In the genomic region with DNA sequence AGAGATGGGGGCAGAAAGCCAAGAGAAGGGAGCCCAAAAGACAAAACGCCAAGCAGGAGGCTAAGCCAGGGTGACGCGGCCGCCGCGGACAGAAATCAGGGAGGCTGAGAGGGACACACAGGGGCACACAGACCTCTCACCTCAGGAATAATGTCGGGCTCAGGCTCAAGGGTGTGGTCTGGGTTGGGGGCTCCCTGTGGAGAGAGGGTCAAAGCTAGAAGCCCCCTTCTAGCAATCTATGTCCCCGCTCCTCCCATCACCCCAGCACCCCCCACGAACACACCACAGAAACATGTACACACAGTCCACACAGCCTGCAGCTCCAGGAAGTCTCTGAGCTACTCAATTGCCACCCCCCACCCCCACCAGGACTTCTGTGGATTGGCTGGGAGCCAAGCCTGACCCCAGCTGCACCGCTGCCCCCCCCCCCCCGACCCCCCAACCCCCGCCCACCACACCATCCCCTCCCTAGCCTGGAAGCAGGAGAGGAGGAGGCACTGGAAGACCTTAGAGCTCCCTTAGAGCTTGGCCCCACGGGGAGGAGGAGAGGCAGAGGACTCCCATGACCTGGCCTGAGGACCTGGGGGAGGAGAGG, we compare ENCODE assay signal across 8 cellular contexts. TPM values are rescaled to one million over a fixed set of nuclear protein-coding genes. Genes with fewer than 3 reads are reported as not detected.
A peak's percentile ranks its signal among the peaks of the same experiment; 100 is the strongest.
DNase-seq lines count a peak whose midpoint lies in the region; ATAC-seq, FAIRE-seq and TF ChIP-seq lines count a peak whose summit lies in the region.

No MANE protein-coding gene starts in this region.

- no peaks in the 10 kb centered on the region for H3K9me3 Mint-ChIP-seq in osteocyte (ENCODE audit: unreplicated experiment)

- ATAC-seq in HG03457 (IDR thresholded peaks at IDR 0.05; ENCODE audit: unreplicated experiment), result no peak
- ATAC-seq in activated CD4-positive, CD25-positive, alpha-beta regulatory T cell treated with anti-CD3 and anti-CD28 coated beads, Interleukin-2, amount 50 U/mL, for 24 hours, result no peak
- ATAC-seq in GM18858 (IDR thresholded peaks at IDR 0.05; ENCODE audit: unreplicated experiment), result no peak

- dilution Hi-C loops in endothelial cell of umbilical vein (cut with MboI; ENCODE audit: extremely low pct_ligation_motif_present, low sequenced_read_pairs), result no loop called here

- H3K9me2 ChIP-seq in DOHH2 (replicated peaks; ENCODE audit: control insufficient read depth, low read length), result no peaks in the 10 kb centered on the region

- no peak overlapping the region for H3K27ac ChIP-seq in DOHH2 (ENCODE audit: low read depth, low read length)
- H3K27ac ChIP-seq in endothelial cell of umbilical vein (ENCODE audit: insufficient read depth, low read depth, low read length), result peak overlapping the region; percentile 80

- H3K4me3 ChIP-seq in DOHH2 (ENCODE audit: low read length), result no peak overlapping the region
- H3K4me3 ChIP-seq in endothelial cell of umbilical vein (replicated peaks in 1 of 3; ENCODE audit: insufficient read depth in 1 of 3, low read depth in 1 of 3, low read length in 3 of 3), result no peak overlapping the region

- peaks cover 80% of the 10 kb centered on the region for H3K79me2 ChIP-seq in DOHH2 (ENCODE audit: control insufficient read depth, low read length)
- peaks cover 80% of the 10 kb centered on the region for H3K79me2 ChIP-seq in endothelial cell of umbilical vein (ENCODE audit: control insufficient read depth, insufficient read depth, low read length)

- POLR2A ChIA-PET in endothelial cell of umbilical vein (lab: Charles Lee), result no interaction called here

- peaks cover 2% of the 10 kb centered on the region for H3K36me3 Mint-ChIP-seq in osteocyte (ENCODE audit: unreplicated experiment)

- H3K4me2 ChIP-seq in DOHH2 (ENCODE audit: low read length) (peak overlapping the region; percentile 48), endothelial cell of umbilical vein (ENCODE audit: insufficient read depth, low read length) (peak overlapping the region; percentile 31)

- intact Hi-C loops in endothelial cell of umbilical vein (cut with micrococcal nuclease), result no loop called here

- H3K27me3 Mint-ChIP-seq in osteocyte (ENCODE audit: unreplicated experiment), result no peaks in the 10 kb centered on the region

- H4K20me1 ChIP-seq in DOHH2 (ENCODE audit: control insufficient read depth, insufficient read depth, low read depth, low read length) (no peaks in the 10 kb centered on the region), endothelial cell of umbilical vein (replicated peaks; ENCODE audit: control insufficient read depth, extremely low read depth, insufficient read depth, low read length) (no peaks in the 10 kb centered on the region)

- H3K4me1 ChIP-seq in DOHH2 (ENCODE audit: control insufficient read depth, low read length) (peaks cover 72% of the 10 kb centered on the region), endothelial cell of umbilical vein (ENCODE audit: control insufficient read depth, extremely low read depth, insufficient read depth, low read length) (peaks cover 78% of the 10 kb centered on the region)

- H2AFZ ChIP-seq in endothelial cell of umbilical vein (ENCODE audit: low read depth, low read length), result no peak overlapping the region

- H3K36me3 ChIP-seq in DOHH2 (ENCODE audit: control insufficient read depth, low read length), result no peaks in the 10 kb centered on the region
- no peaks in the 10 kb centered on the region for H3K36me3 ChIP-seq in endothelial cell of umbilical vein (ENCODE audit: control insufficient read depth in 2 of 2, extremely low read depth in 1 of 2, insufficient read depth in 2 of 2, low read length in 2 of 2)

- H3K27me3 ChIP-seq in DOHH2 (ENCODE audit: control insufficient read depth, low read length), result no peaks in the 10 kb centered on the region
- H3K27me3 ChIP-seq in endothelial cell of umbilical vein (ENCODE audit: control insufficient read depth in 2 of 2, insufficient read depth in 2 of 2, low read length in 2 of 2), result no peaks in the 10 kb centered on the region

- DNase-seq in RPMI7951 (ENCODE audit: low read depth) (peak; percentile 48), endothelial cell of umbilical vein (ENCODE audit: low read depth, low spot score) (no peak), osteocyte (ENCODE audit: extremely low spot score, unreplicated experiment) (no peak), NCI-H1436 (lab: John Stamatoyannopoulos, UW) (no peak)

- H3K9me1 ChIP-seq in endothelial cell of umbilical vein (replicated peaks; ENCODE audit: control insufficient read depth, extremely low read depth, insufficient read depth, low read length), result no peaks in the 10 kb centered on the region

- no peaks in the 10 kb centered on the region for H3K9me3 ChIP-seq in DOHH2 (ENCODE audit: control insufficient read depth, insufficient read depth, low read length)
- no peaks in the 10 kb centered on the region for H3K9me3 ChIP-seq in endothelial cell of umbilical vein (replicated peaks; ENCODE audit: control insufficient read depth, insufficient read depth, low read length)

- no peak for TF ChIP-seq CTCF in DOHH2 (IDR thresholded peaks at IDR 0.05; ENCODE audit: low read depth, low read length, poor library complexity, severe bottlenecking)
- no peak for TF ChIP-seq CTCF in endothelial cell of umbilical vein (IDR thresholded peaks at IDR 0.05; ENCODE audit: extremely low read depth in 1 of 2, insufficient read depth in 1 of 2, low read depth in 1 of 2, low read length in 2 of 2)
- TF ChIP-seq CTCF in osteocyte (IDR thresholded peaks at IDR 0.05), result no peak

- H3K4me3 Mint-ChIP-seq in osteocyte (ENCODE audit: unreplicated experiment), result peak overlapping the region; percentile 97

- H3F3A ChIP-seq in DOHH2 (ENCODE audit: control insufficient read depth, insufficient read depth), result peaks cover 16% of the 10 kb centered on the region

- peaks cover 94% of the 10 kb centered on the region for H3K4me1 Mint-ChIP-seq in osteocyte (ENCODE audit: unreplicated experiment)

- TF ChIP-seq POLR2A in endothelial cell of umbilical vein (IDR thresholded peaks at IDR 0.05; ENCODE audit: low read depth, low read length), result no peak

- CTCF ChIA-PET in endothelial cell of umbilical vein (lab: Charles Lee), result no interaction called here

- no TSS peak for BruUV-seq in endothelial cell of umbilical vein (replicated peaks; lab: Mats Ljungman, UMichigan)

- peak overlapping the region; percentile 10 for H3K9ac ChIP-seq in endothelial cell of umbilical vein (replicated peaks; ENCODE audit: extremely low read depth, insufficient read depth, low read length)

- peak overlapping the region; percentile 100 for H3K27ac Mint-ChIP-seq in osteocyte (ENCODE audit: unreplicated experiment)

- no peak for FAIRE-seq in endothelial cell of umbilical vein (lab: Jason Lieb, UNC)

TF ChIP-seq in endothelial cell of umbilical vein, 7 proteins besides CTCF, POLR2A, EP300 and RAD21 (continues in another document):
- TF ChIP-seq GATA2 (IDR thresholded peaks at IDR 0.05; ENCODE audit: insufficient read depth, insufficient read length, low read depth, low read length), result no peak
- TF ChIP-seq, protein P1, sequence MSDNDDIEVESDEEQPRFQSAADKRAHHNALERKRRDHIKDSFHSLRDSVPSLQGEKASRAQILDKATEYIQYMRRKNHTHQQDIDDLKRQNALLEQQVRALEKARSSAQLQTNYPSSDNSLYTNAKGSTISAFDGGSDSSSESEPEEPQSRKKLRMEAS (IDR thresholded peaks at IDR 0.05; ENCODE audit: insufficient read depth, insufficient read length), result no peak

RNA-seq across cellular contexts. Expression of a gene that starts 6.9 kb away (rescaled TPM):
- total RNA-seq in RPMI7951 (2014; rRNA removed; shearing (Covaris generic)), result 11.1 and 13.8 TPM in 2 replicates
- 44.7 and 48.8 TPM in 2 replicates for total RNA-seq in endothelial cell of umbilical vein
- polyA plus RNA-seq in endothelial cell of umbilical vein, result 7.3 and 10.2 TPM in 2 replicates
- 6.5 and 8.0 TPM in 2 replicates for polyA plus RNA-seq in endothelial cell of umbilical vein (2011; cell fraction: cytosol; rRNA removed)
- polyA plus RNA-seq in endothelial cell of umbilical vein (2011; cell fraction: nucleus; rRNA removed), result 10.3 and 10.7 TPM in 2 replicates
- 34.2 and 37.1 TPM in 2 replicates for polyA plus RNA-seq in endothelial cell of umbilical vein (2012)
- 6.4 and 6.9 TPM in 2 replicates for polyA minus RNA-seq in endothelial cell of umbilical vein
- polyA minus RNA-seq in endothelial cell of umbilical vein (2011; cell fraction: cytosol; rRNA and poly(A)+ RNA removed), result 24.1 TPM
- polyA minus RNA-seq in endothelial cell of umbilical vein (2011; cell fraction: nucleus; rRNA and poly(A)+ RNA removed), result 6.1 and 20.0 TPM in 2 replicates
- total RNA-seq in osteocyte, result 115 and 122 TPM in 2 replicates

RNA-seq across cellular contexts. Expression of a gene that starts 35.1 kb away (rescaled TPM):
- total RNA-seq in RPMI7951 (2014; rRNA removed; shearing (Covaris generic)), result not detected in 2 replicates
- total RNA-seq in endothelial cell of umbilical vein (not detected in 2 replicates), osteocyte (not detected in 2 replicates)
- not detected in 2 replicates for polyA plus RNA-seq in endothelial cell of umbilical vein
- not detected in 2 replicates for polyA plus RNA-seq in endothelial cell of umbilical vein (2011; cell fraction: cytosol; rRNA removed)
- polyA plus RNA-seq in endothelial cell of umbilical vein (2011; cell fraction: nucleus; rRNA removed), result not detected in 2 replicates
- polyA plus RNA-seq in endothelial cell of umbilical vein (2012), result not detected in 2 replicates
- not detected in 2 replicates for polyA minus RNA-seq in endothelial cell of umbilical vein
- not detected for polyA minus RNA-seq in endothelial cell of umbilical vein (2011; cell fraction: cytosol; rRNA and poly(A)+ RNA removed)
- polyA minus RNA-seq in endothelial cell of umbilical vein (2011; cell fraction: nucleus; rRNA and poly(A)+ RNA removed), result not detected in 2 replicates

RNA-seq across cellular contexts. Expression of a gene that starts 37.3 kb away (rescaled TPM):
- total RNA-seq in RPMI7951 (2014; rRNA removed; shearing (Covaris generic)), result not detected in 2 replicates
- total RNA-seq in endothelial cell of umbilical vein (not detected in 2 replicates), osteocyte (0.42 and 0.86 TPM in 2 replicates)
- 0.11 and 0.13 TPM in 2 replicates for polyA plus RNA-seq in endothelial cell of umbilical vein
- polyA plus RNA-seq in endothelial cell of umbilical vein (2011; cell fraction: cytosol; rRNA removed), result 0.07 TPM in 1 of 2 replicates, not detected in the other
- polyA plus RNA-seq in endothelial cell of umbilical vein (2011; cell fraction: nucleus; rRNA removed), result not detected in 2 replicates
- polyA plus RNA-seq in endothelial cell of umbilical vein (2012), result not detected in 2 replicates
- not detected in 2 replicates for polyA minus RNA-seq in endothelial cell of umbilical vein
- not detected for polyA minus RNA-seq in endothelial cell of umbilical vein (2011; cell fraction: cytosol; rRNA and poly(A)+ RNA removed)
- not detected in 2 replicates for polyA minus RNA-seq in endothelial cell of umbilical vein (2011; cell fraction: nucleus; rRNA and poly(A)+ RNA removed)

RNA-seq across cellular contexts. Expression of a gene that starts 52.8 kb away (rescaled TPM):
- total RNA-seq in RPMI7951 (2014; rRNA removed; shearing (Covaris generic)), result not detected in 2 replicates
- not detected in 2 replicates for total RNA-seq in endothelial cell of umbilical vein
- not detected in 2 replicates for polyA plus RNA-seq in endothelial cell of umbilical vein
- polyA plus RNA-seq in endothelial cell of umbilical vein (2011; cell fraction: cytosol; rRNA removed), result not detected in 2 replicates
- not detected in 2 replicates for polyA plus RNA-seq in endothelial cell of umbilical vein (2011; cell fraction: nucleus; rRNA removed)
- polyA plus RNA-seq in endothelial cell of umbilical vein (2012), result not detected in 2 replicates
- not detected in 2 replicates for polyA minus RNA-seq in endothelial cell of umbilical vein
- not detected for polyA minus RNA-seq in endothelial cell of umbilical vein (2011; cell fraction: cytosol; rRNA and poly(A)+ RNA removed)
- polyA minus RNA-seq in endothelial cell of umbilical vein (2011; cell fraction: nucleus; rRNA and poly(A)+ RNA removed), result not detected in 2 replicates
- total RNA-seq in osteocyte, result not detected in 2 replicates
